Comparison of ENCODE assay signal across 1 cellular context in genomic region chr2:127388423-127389164, GRCh38.
TF ChIP-seq lines count a peak whose summit lies in the region.

No MANE protein-coding gene starts in this region.

TF ChIP-seq in IMR-90, 13 proteins besides CTCF, POLR2A, EP300 and RAD21 (continued from another document):
- no peak for TF ChIP-seq MAZ (IDR thresholded peaks at IDR 0.05; ENCODE audit: borderline replicate concordance, low read depth, low read length)
- no peak for TF ChIP-seq CHD1 (IDR thresholded peaks at IDR 0.05; ENCODE audit: low read depth, low read length)
- no peak for TF ChIP-seq BHLHE40 (IDR thresholded peaks at IDR 0.05; ENCODE audit: low read depth, low read length)
- TF ChIP-seq MXI1 (IDR thresholded peaks at IDR 0.05; ENCODE audit: borderline replicate concordance, low read depth, low read length) = no peak
- no peak for TF ChIP-seq RCOR1 (IDR thresholded peaks at IDR 0.05; ENCODE audit: insufficient replicate concordance, low read length)
